ENCODE assay signal across 13 cellular contexts in genomic region chr14:95471526-95472304, GRCh38. TPM values are rescaled to one million over a fixed set of nuclear protein-coding genes. Genes with fewer than 3 reads are reported as not detected.
DNase-seq lines count a peak whose midpoint lies in the region; ATAC-seq and TF ChIP-seq lines count a peak whose summit lies in the region.
"Had no signal": no experiment of that assay in that cellular context is flagged by ENCODE, and none has a peak within 500 bp of the region (broad histone marks: within the 10 kb centered on the region; RNA-seq: fewer than 3 reads in every experiment).

No MANE protein-coding gene starts in this region.

- no peaks in the 10 kb centered on the region for H3K4me1 ChIP-seq in CD4-positive, CD25-positive, alpha-beta regulatory T cell (ENCODE audit: control insufficient read depth, insufficient read depth, low read length, poor library complexity, severe bottlenecking)
- H3K4me1 ChIP-seq in gastroesophageal sphincter (peaks cover 0 to 38% (median 11%) of the 10 kb centered on the region in 3 donors), BE2C (peaks cover 8% of the 10 kb centered on the region; the same call in 1 of the 2 replicates)
- H3K4me1 ChIP-seq: foreskin keratinocyte had no signal

- H3K4me1 Mint-ChIP-seq in CD4-positive, CD25-positive, alpha-beta regulatory T cell, result peaks cover 12 to 50% (median 15%) of the 10 kb centered on the region in 4 donors

- peak overlapping the region in 1 of 4 donors; percentile 24 for H3K4me3 Mint-ChIP-seq in CD4-positive, CD25-positive, alpha-beta regulatory T cell

- no peak for TF ChIP-seq POLR2A in gastroesophageal sphincter (IDR thresholded peaks at IDR 0.05)

- DNase-seq in CD4-positive, CD25-positive, alpha-beta regulatory T cell, result no peak
- DNase-seq in MG63 (peak; percentile 12), sciatic nerve (ENCODE audit: low spot score) (no peak), BE2C (no peak), kidney tubule cell (ENCODE audit: low spot score) (no peak), activated gamma-delta T cell treated with Interleukin-2 at 50 U/mL for 16 hours (no peak), NCI-H2171 (lab: John Stamatoyannopoulos, UW) (no peak)
- DNase-seq: activated CD8-positive, alpha-beta memory T cell treated with anti-CD3 and anti-CD28 coated beads, Interleukin-2, amount 50 U/mL, for 4 hours; DMS 273 treated with DMSO at 0.1 percent for 48 hours; foreskin keratinocyte; islet precursor cell; NCI-H1436 treated with DMSO at 0.1 percent for 48 hours had no signal

- no peaks in the 10 kb centered on the region for H3K27me3 Mint-ChIP-seq in CD4-positive, CD25-positive, alpha-beta regulatory T cell

- H3K4me3 ChIP-seq in CD4-positive, CD25-positive, alpha-beta regulatory T cell (ENCODE audit: low read depth, low read length), result no peak overlapping the region
- H3K4me3 ChIP-seq in MG63, result no peak overlapping the region
- no peak overlapping the region for H3K4me3 ChIP-seq in gastroesophageal sphincter
- no peak overlapping the region for H3K4me3 ChIP-seq in BE2C (ENCODE audit: low read depth, low read length)

- 64 to 73% methylated on average over 7 to 8 of the region's 10 CpGs for WGBS in gastroesophageal sphincter (ENCODE audit: low coverage in 1 of 2), 2 donors

- peaks cover 49% of the 10 kb centered on the region for H3K36me3 Mint-ChIP-seq in CD4-positive, CD25-positive, alpha-beta regulatory T cell

- TF ChIP-seq EP300 in gastroesophageal sphincter (IDR thresholded peaks at IDR 0.05), result no peak

- peaks cover 90% of the 10 kb centered on the region for H3K36me3 ChIP-seq in CD4-positive, CD25-positive, alpha-beta regulatory T cell (ENCODE audit: control insufficient read depth, insufficient read depth, low read length)
- H3K36me3 ChIP-seq in MG63, result no peaks in the 10 kb centered on the region
- H3K36me3 ChIP-seq in gastroesophageal sphincter, result peaks cover 0 to 44% of the 10 kb centered on the region in 2 donors
- no peaks in the 10 kb centered on the region for H3K36me3 ChIP-seq in BE2C

- TF ChIP-seq CTCF in gastroesophageal sphincter (IDR thresholded peaks at IDR 0.05), result no peak
- no peak for TF ChIP-seq CTCF in BE2C (IDR thresholded peaks at IDR 0.05; ENCODE audit: low read depth, low read length)

- no peaks in the 10 kb centered on the region for H3K27me3 ChIP-seq in CD4-positive, CD25-positive, alpha-beta regulatory T cell (ENCODE audit: control insufficient read depth, insufficient read depth, low read length)
- H3K27me3 ChIP-seq in MG63 (no peaks in the 10 kb centered on the region), gastroesophageal sphincter (peaks cover 29% of the 10 kb centered on the region), BE2C (no peaks in the 10 kb centered on the region)
- H3K27me3 ChIP-seq: foreskin keratinocyte had no signal

- intact Hi-C loops in sciatic nerve (cut with DNase I), result no loop called here

- no peaks in the 10 kb centered on the region for H3K9me3 ChIP-seq in CD4-positive, CD25-positive, alpha-beta regulatory T cell (ENCODE audit: control insufficient read depth in 2 of 2, low read length in 2 of 2)
- H3K9me3 ChIP-seq in MG63 (no peaks in the 10 kb centered on the region), gastroesophageal sphincter (no peaks in the 10 kb centered on the region), BE2C (no peaks in the 10 kb centered on the region)

- ATAC-seq in CD4-positive, CD25-positive, alpha-beta regulatory T cell (ENCODE audit: low read depth in 2 of 2), result no peak
- ATAC-seq in gastroesophageal sphincter, result no peak
- peak; percentile 58 for ATAC-seq in sciatic nerve
- ATAC-seq: foreskin keratinocyte had no signal

- H3K27ac ChIP-seq in CD4-positive, CD25-positive, alpha-beta regulatory T cell (ENCODE audit: insufficient read depth, low read length, poor library complexity, severe bottlenecking), result no peak overlapping the region
- peak overlapping the region in 3 of 4 donors; percentile 31 to 54 (median 44) for H3K27ac ChIP-seq in gastroesophageal sphincter
- H3K27ac ChIP-seq: foreskin keratinocyte had no signal

- no peaks in the 10 kb centered on the region for H3K9me3 Mint-ChIP-seq in CD4-positive, CD25-positive, alpha-beta regulatory T cell

- H3K27ac Mint-ChIP-seq in CD4-positive, CD25-positive, alpha-beta regulatory T cell, result peak overlapping the region; percentile 78 to 91 (median 79)

RNA-seq across cellular contexts. Expression of gene SYNE3, which starts 44.7 kb away (rescaled TPM):
- total RNA-seq in CD4-positive, CD25-positive, alpha-beta regulatory T cell, result 71.7 TPM
- 1 to 10 TPM; 2.7 to 6.5 (median 4.1) TPM for polyA plus RNA-seq in CD4-positive, CD25-positive, alpha-beta regulatory T cell
- 2.8 TPM in 2 replicates for total RNA-seq in MG63 (2014; rRNA removed; shearing (Covaris generic); ENCODE audit: low replicate concordance)
- total RNA-seq in gastroesophageal sphincter (10 to 100 TPM; 16.5 to 28.0 (median 20.3) TPM), sciatic nerve (75.3 TPM)
- polyA plus RNA-seq in BE2C (2012; ENCODE audit: insufficient read depth, insufficient read length, low read depth), result 13.0 TPM
